5 cellular contexts compared by ENCODE assay signal in genomic region chr7:32470871-32471270, GRCh38.
"Had no signal": no experiment of that assay in that cellular context is flagged by ENCODE, and none has a peak within 500 bp of the region (broad histone marks: within the 10 kb centered on the region; RNA-seq: fewer than 3 reads in every experiment).

No MANE protein-coding gene starts in this region.

- H3K4me3 ChIP-seq: GM23248, HAP-1 had no signal

- H2AFZ ChIP-seq: GM23248 had no signal

- H3K4me1 ChIP-seq: HAP-1 had no signal

- H3K36me3 ChIP-seq: HAP-1 had no signal

- H3K9me3 ChIP-seq: HAP-1 had no signal

- H3K9ac ChIP-seq: GM23248 had no signal

- H3K27ac ChIP-seq: GM23248 had no signal

- DNase-seq: GM23248, GOT3, H7, IMR-90 had no signal
